In the genomic region with DNA sequence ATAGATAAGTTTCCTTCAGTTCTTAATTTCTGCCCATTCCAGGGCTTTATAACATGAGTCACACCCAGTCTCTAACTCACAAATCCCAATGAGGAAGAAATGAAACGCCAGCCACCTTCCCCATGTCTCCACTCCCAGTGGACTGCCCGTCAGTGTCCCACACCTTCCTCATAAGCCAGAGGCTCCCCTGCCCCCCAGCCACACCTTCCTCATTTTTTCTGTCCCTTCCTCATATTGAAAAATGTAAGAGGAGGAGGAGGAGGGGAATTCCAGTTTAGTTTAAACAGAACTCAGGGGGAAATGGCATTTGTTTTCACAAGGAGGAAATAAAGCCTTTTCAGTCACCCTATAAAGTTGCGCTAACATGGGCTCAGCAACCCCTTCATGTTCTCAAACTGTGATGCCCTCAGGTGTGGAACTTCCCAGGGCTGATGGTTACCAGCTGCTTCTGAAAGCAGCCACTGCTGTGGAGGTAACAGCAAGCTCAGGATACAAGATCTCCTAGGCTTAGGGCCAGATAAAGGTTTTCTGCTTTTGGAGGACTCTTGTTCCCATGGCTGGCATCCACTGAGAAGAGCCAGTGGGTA, we compare ENCODE assay signal across 21 cellular contexts.
DNase-seq lines count a peak whose midpoint lies in the region; ATAC-seq and TF ChIP-seq lines count a peak whose summit lies in the region.
"Had no signal": no experiment of that assay in that cellular context is flagged by ENCODE, and none has a peak within 500 bp of the region (broad histone marks: within the 10 kb centered on the region; RNA-seq: fewer than 3 reads in every experiment).

No MANE protein-coding gene starts in this region.

- H3K36me3 Mint-ChIP-seq in CD14-positive monocyte, result no peaks in the 10 kb centered on the region
- H3K36me3 Mint-ChIP-seq in memory B cell, result peaks cover 21% of the 10 kb centered on the region

- H3K27ac Mint-ChIP-seq in CD14-positive monocyte (peak overlapping the region in 5 of 7 donors; percentile 30 to 76 (median 37)), memory B cell (no peak overlapping the region)
- H3K27ac Mint-ChIP-seq: CD4-positive, alpha-beta T cell; neural progenitor cell had no signal

- H3K27me3 Mint-ChIP-seq in CD14-positive monocyte (ENCODE audit: low read depth in 3 of 3) (peaks cover 0 to 5% (median 3%) of the 10 kb centered on the region in 3 donors), memory B cell (no peaks in the 10 kb centered on the region)
- H3K27me3 Mint-ChIP-seq: CD4-positive, alpha-beta T cell had no signal

- H3K4me3 Mint-ChIP-seq in CD14-positive monocyte, result peak overlapping the region in 1 of 2 donors; percentile 43
- H3K4me3 Mint-ChIP-seq in memory B cell, result no peak overlapping the region
- H3K4me3 Mint-ChIP-seq: CD4-positive, alpha-beta T cell; neural progenitor cell had no signal

- DNase-seq in CD14-positive monocyte (ENCODE audit: low spot score) (no peak), SKM-1 (lab: John Stamatoyannopoulos, UW; ENCODE audit: unreplicated experiment) (peak; percentile 42), memory B cell (ENCODE audit: low spot score in 2 of 2) (no peak), activated T-cell treated with anti-CD3 and anti-CD28 coated beads for 4 hours (no peak), cortex of kidney (lab: John Stamatoyannopoulos, UW) (no peak), NCI-H82 treated with DMSO at 0.1 percent for 48 hours (lab: John Stamatoyannopoulos, UW; ENCODE audit: unreplicated experiment) (no peak)
- DNase-seq: activated CD4-positive, alpha-beta T cell treated with anti-CD3 and anti-CD28 coated beads, Interleukin-2, amount 50 U/mL, for 4 hours; amygdala; CD4-positive, alpha-beta T cell; DND-41; gastrocnemius medialis; IMR-90; NCI-H1048; NCI-H2029 treated with DMSO at 0.1 percent for 48 hours; NCI-H446 treated with DMSO at 0.1 percent for 48 hours; T-helper 1 cell; WERI-Rb-1 had no signal

- intact Hi-C loops in CD14-positive monocyte (cut with micrococcal nuclease), result no loop called here

- ATAC-seq in HG02610 (IDR thresholded peaks at IDR 0.05; ENCODE audit: unreplicated experiment), result peak; percentile 51
- ATAC-seq in memory B cell (ENCODE audit: low read depth), result peak; percentile 46
- no peak for ATAC-seq in GM21619 (IDR thresholded peaks at IDR 0.05; ENCODE audit: unreplicated experiment)
- ATAC-seq: gastrocnemius medialis, Right ventricle myocardium inferior had no signal

- no peak for TF ChIP-seq CTCF in CD14-positive monocyte (IDR thresholded peaks at IDR 0.05)

- H3K4me1 Mint-ChIP-seq in CD14-positive monocyte, result peaks cover 30% of the 10 kb centered on the region
- H3K4me1 Mint-ChIP-seq in memory B cell, result peaks cover 18% of the 10 kb centered on the region

- H3K9me3 Mint-ChIP-seq in CD14-positive monocyte, result peaks cover 0 to 9% (median 4%) of the 10 kb centered on the region in 7 donors
- H3K9me3 Mint-ChIP-seq in memory B cell, result peaks cover 5% of the 10 kb centered on the region
- H3K9me3 Mint-ChIP-seq: CD4-positive, alpha-beta T cell; neural progenitor cell had no signal
